In the genomic region with DNA sequence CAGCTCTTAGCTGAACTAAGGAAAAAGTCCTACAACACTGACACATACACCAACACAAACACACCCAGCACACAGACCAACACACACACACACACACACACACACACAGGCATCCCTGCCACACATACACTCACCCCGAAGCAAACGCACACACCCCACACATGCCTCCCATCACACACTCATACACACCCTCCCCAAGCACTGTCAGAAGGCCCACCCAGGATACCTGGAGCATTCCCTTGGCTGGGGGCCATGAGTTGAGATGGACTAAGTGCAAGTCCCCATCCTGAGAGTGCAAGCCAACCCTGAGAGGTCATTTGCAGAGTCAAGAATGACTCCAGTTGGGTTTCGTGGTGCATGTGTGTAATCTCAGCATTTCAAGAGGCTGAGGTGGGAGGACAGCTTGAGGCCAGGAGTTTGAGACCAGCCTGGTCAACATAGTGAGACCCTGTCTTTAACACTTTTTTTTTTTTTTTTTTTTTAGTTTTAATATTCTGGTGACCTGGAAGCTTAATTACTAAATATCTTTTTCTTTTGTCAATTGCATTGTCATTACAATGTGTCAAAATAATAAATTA, we compare ENCODE assay signal across 1 cellular context.
TF ChIP-seq lines count a peak whose summit lies in the region.

No MANE protein-coding gene starts in this region.

TF ChIP-seq in IMR-90, 13 proteins besides CTCF, POLR2A, EP300 and RAD21 (continued from another document):
- TF ChIP-seq CEBPB (IDR thresholded peaks at IDR 0.05; ENCODE audit: low read depth, low read length) = no peak
- TF ChIP-seq SMC3 (IDR thresholded peaks at IDR 0.05; ENCODE audit: low read depth, low read length) = no peak
- no peak for TF ChIP-seq NFE2L2 (IDR thresholded peaks at IDR 0.05; ENCODE audit: low read depth, low read length)
- TF ChIP-seq FOS (IDR thresholded peaks at IDR 0.05; ENCODE audit: low read depth, low read length) = no peak
- TF ChIP-seq MAZ (IDR thresholded peaks at IDR 0.05; ENCODE audit: borderline replicate concordance, low read depth, low read length) = no peak
- no peak for TF ChIP-seq RFX5 (IDR thresholded peaks at IDR 0.05; ENCODE audit: low read depth, low read length)
